Comparison of ENCODE assay signal across 9 cellular contexts in genomic region chr2:20509766-20510490, GRCh38.
DNase-seq lines count a peak whose midpoint lies in the region; ATAC-seq, FAIRE-seq and TF ChIP-seq lines count a peak whose summit lies in the region.
"Had no signal": no experiment of that assay in that cellular context is flagged by ENCODE, and none has a peak within 500 bp of the region (broad histone marks: within the 10 kb centered on the region; RNA-seq: fewer than 3 reads in every experiment).

No MANE protein-coding gene starts in this region.

- peak; percentile 98 for ATAC-seq in WTC11
- ATAC-seq in lung (ENCODE audit: insufficient read depth, low FRiP score): peak; percentile 84
- no peak for ATAC-seq in GM21528 (IDR thresholded peaks at IDR 0.05; ENCODE audit: low FRiP score, unreplicated experiment)
- ATAC-seq in activated CD8-positive, alpha-beta T cell treated with anti-CD3 and anti-CD28 coated beads for 36 hours: no peak
- ATAC-seq in GM18505 (IDR thresholded peaks at IDR 0.05; ENCODE audit: unreplicated experiment): no peak

- WGBS in lung, 2 donors: 65 to 73% methylated on average over 15 of the region's 15 CpGs

- intact Hi-C loops in activated CD8-positive, alpha-beta T cell treated with anti-CD3 and anti-CD28 coated beads for 36 hours (cut with micrococcal nuclease): no loop called here

- no peak overlapping the region for H3K4me3 ChIP-seq in lung

- FAIRE-seq in GM19239 (lab: Jason Lieb, UNC): no peak

- TF ChIP-seq CTCF in WTC11 (IDR thresholded peaks at IDR 0.05) (no peak), lung (IDR thresholded peaks at IDR 0.05; ENCODE audit: control extremely low read depth, extremely low read depth) (no peak)
- no peak for TF ChIP-seq CTCF in activated CD8-positive, alpha-beta T cell treated with anti-CD3 and anti-CD28 coated beads for 36 hours (IDR thresholded peaks at IDR 0.05)

- H3K4me3 Mint-ChIP-seq in WTC11: no peak overlapping the region
- H3K4me3 Mint-ChIP-seq in activated CD8-positive, alpha-beta T cell treated with anti-CD3 and anti-CD28 coated beads for 36 hours: no peak overlapping the region
- H3K4me3 Mint-ChIP-seq: dendritic cell treated with granulocyte-macrophage colony-stimulating factor and Interleukin-4, amounts not matched to agents 40 ng/mL and 50 ng/mL, for 4 days had no signal

- peaks cover 3% of the 10 kb centered on the region; the same call in 1 of the 2 replicates for H3K27me3 Mint-ChIP-seq in WTC11 (ENCODE audit: low read depth)
- H3K27me3 Mint-ChIP-seq in activated CD8-positive, alpha-beta T cell treated with anti-CD3 and anti-CD28 coated beads for 36 hours: no peaks in the 10 kb centered on the region

- no peak overlapping the region for H3K27ac ChIP-seq in lung (ENCODE audit: low read depth in 1 of 2, low read length in 1 of 2)

- peaks cover 25% of the 10 kb centered on the region for H3K4me1 Mint-ChIP-seq in WTC11
- peaks cover 7% of the 10 kb centered on the region for H3K4me1 Mint-ChIP-seq in activated CD8-positive, alpha-beta T cell treated with anti-CD3 and anti-CD28 coated beads for 36 hours (ENCODE audit: low read depth)

- H3K36me3 Mint-ChIP-seq in WTC11: peaks cover under 1% of the 10 kb centered on the region
- H3K36me3 Mint-ChIP-seq in activated CD8-positive, alpha-beta T cell treated with anti-CD3 and anti-CD28 coated beads for 36 hours (ENCODE audit: low read depth): no peaks in the 10 kb centered on the region

- H3K27me3 ChIP-seq in lung (ENCODE audit: control insufficient read depth, insufficient read depth): no peaks in the 10 kb centered on the region

- DNase-seq in DMS53 (lab: John Stamatoyannopoulos, UW) (peak; percentile 87), NCI-H1436 treated with DMSO at 0.1 percent for 48 hours (lab: John Stamatoyannopoulos, UW) (peak; percentile 45), WTC11 (ENCODE audit: low spot score) (peak; percentile 69), lung (ENCODE audit: low spot score) (peak; percentile 76), GM19239 (ENCODE audit: insufficient read length, low spot score) (no peak)
- DNase-seq in activated CD8-positive, alpha-beta T cell treated with anti-CD3 and anti-CD28 coated beads for 36 hours: no peak

- TF ChIP-seq POLR2A in GM18505 (IDR thresholded peaks at IDR 0.05; ENCODE audit: borderline replicate concordance, extremely low read depth, insufficient read depth, insufficient read length): no peak

- CTCF ChIA-PET in WTC11 (lab: Charles Lee): interaction anchor here (0.6 to 1.9 kb wide), 15 partner anchors 14 to 313 kb away, joined by 3 to 7 read pairs (median 3); partner anchors contain the start of genes HS1BP3, LDAH, RHOB and SDC1
- CTCF ChIA-PET in activated CD8-positive, alpha-beta T cell treated with anti-CD3 and anti-CD28 coated beads for 36 hours (lab: Charles Lee): no interaction called here

- no peaks in the 10 kb centered on the region for H3K9me3 ChIP-seq in lung (ENCODE audit: control insufficient read depth in 2 of 2, insufficient read depth in 1 of 2, low read length in 1 of 2)

- no peak overlapping the region for H3K27ac Mint-ChIP-seq in WTC11
- H3K27ac Mint-ChIP-seq in activated CD8-positive, alpha-beta T cell treated with anti-CD3 and anti-CD28 coated beads for 36 hours: no peak overlapping the region
- H3K27ac Mint-ChIP-seq: dendritic cell treated with granulocyte-macrophage colony-stimulating factor and Interleukin-4, amounts not matched to agents 40 ng/mL and 50 ng/mL, for 4 days had no signal

- POLR2A ChIA-PET in WTC11 (lab: Charles Lee): interaction anchor here (0.6 to 2.3 kb wide), 4 partner anchors 25 to 63 kb away, joined by 3 to 19 read pairs (median 3); partner anchors contain the start of gene RHOB
- POLR2A ChIA-PET in activated CD8-positive, alpha-beta T cell treated with anti-CD3 and anti-CD28 coated beads for 36 hours (lab: Charles Lee): interaction anchor here (1.5 kb wide), 1 partner anchor 62 kb away, joined by 3 read pairs; no protein-coding TSS in a partner anchor

- peaks cover 5% of the 10 kb centered on the region; the same call in 1 of the 2 replicates for H3K9me3 Mint-ChIP-seq in WTC11
- H3K9me3 Mint-ChIP-seq in activated CD8-positive, alpha-beta T cell treated with anti-CD3 and anti-CD28 coated beads for 36 hours: no peaks in the 10 kb centered on the region

- H3K36me3 ChIP-seq in lung (ENCODE audit: control insufficient read depth in 2 of 2, insufficient read depth in 2 of 2, low read length in 2 of 2): no peaks in the 10 kb centered on the region

- no peaks in the 10 kb centered on the region for H3K4me1 ChIP-seq in lung (ENCODE audit: control insufficient read depth in 2 of 2, insufficient read depth in 2 of 2, low read length in 2 of 2)

TF ChIP-seq in WTC11, 78 proteins besides CTCF, POLR2A, EP300 and RAD21 (continues in another document):
- TF ChIP-seq KAT7 (CRISPR knock-in tag; IDR thresholded peaks at IDR 0.05; ENCODE audit: borderline replicate concordance) (no peak), ATF3 (CRISPR knock-in tag; conservative IDR thresholded peaks at IDR 0.05) (no peak), NFATC4 (CRISPR knock-in tag; IDR thresholded peaks at IDR 0.05) (no peak), SMAD3 (CRISPR knock-in tag; IDR thresholded peaks at IDR 0.05; ENCODE audit: borderline replicate concordance) (no peak), PREB (CRISPR knock-in tag; IDR thresholded peaks at IDR 0.05; ENCODE audit: borderline replicate concordance) (no peak), ATF1 (CRISPR knock-in tag; IDR thresholded peaks at IDR 0.05) (no peak), ZNF423 (CRISPR knock-in tag; IDR thresholded peaks at IDR 0.05) (no peak), MYBL2 (CRISPR knock-in tag; IDR thresholded peaks at IDR 0.05) (no peak), SMAD4 (CRISPR knock-in tag; IDR thresholded peaks at IDR 0.05) (no peak), NR1H2 (CRISPR knock-in tag; IDR thresholded peaks at IDR 0.05) (no peak), SOX15 (CRISPR knock-in tag; IDR thresholded peaks at IDR 0.05) (no peak), ZNF138 (CRISPR knock-in tag; conservative IDR thresholded peaks at IDR 0.05) (no peak), ETV6 (CRISPR knock-in tag; IDR thresholded peaks at IDR 0.05) (no peak), OVOL2 (CRISPR knock-in tag; IDR thresholded peaks at IDR 0.05; ENCODE audit: borderline replicate concordance) (no peak)
- TF ChIP-seq, protein P1, sequence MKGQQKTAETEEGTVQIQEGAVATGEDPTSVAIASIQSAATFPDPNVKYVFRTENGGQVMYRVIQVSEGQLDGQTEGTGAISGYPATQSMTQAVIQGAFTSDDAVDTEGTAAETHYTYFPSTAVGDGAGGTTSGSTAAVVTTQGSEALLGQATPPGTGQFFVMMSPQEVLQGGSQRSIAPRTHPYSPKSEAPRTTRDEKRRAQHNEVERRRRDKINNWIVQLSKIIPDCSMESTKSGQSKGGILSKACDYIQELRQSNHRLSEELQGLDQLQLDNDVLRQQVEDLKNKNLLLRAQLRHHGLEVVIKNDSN (CRISPR knock-in tag; IDR thresholded peaks at IDR 0.05): peak; percentile 93
- TF ChIP-seq, protein P2, sequence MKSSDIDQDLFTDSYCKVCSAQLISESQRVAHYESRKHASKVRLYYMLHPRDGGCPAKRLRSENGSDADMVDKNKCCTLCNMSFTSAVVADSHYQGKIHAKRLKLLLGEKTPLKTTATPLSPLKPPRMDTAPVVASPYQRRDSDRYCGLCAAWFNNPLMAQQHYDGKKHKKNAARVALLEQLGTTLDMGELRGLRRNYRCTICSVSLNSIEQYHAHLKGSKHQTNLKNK (CRISPR knock-in tag; IDR thresholded peaks at IDR 0.05): no peak
- TF ChIP-seq, protein P3, sequence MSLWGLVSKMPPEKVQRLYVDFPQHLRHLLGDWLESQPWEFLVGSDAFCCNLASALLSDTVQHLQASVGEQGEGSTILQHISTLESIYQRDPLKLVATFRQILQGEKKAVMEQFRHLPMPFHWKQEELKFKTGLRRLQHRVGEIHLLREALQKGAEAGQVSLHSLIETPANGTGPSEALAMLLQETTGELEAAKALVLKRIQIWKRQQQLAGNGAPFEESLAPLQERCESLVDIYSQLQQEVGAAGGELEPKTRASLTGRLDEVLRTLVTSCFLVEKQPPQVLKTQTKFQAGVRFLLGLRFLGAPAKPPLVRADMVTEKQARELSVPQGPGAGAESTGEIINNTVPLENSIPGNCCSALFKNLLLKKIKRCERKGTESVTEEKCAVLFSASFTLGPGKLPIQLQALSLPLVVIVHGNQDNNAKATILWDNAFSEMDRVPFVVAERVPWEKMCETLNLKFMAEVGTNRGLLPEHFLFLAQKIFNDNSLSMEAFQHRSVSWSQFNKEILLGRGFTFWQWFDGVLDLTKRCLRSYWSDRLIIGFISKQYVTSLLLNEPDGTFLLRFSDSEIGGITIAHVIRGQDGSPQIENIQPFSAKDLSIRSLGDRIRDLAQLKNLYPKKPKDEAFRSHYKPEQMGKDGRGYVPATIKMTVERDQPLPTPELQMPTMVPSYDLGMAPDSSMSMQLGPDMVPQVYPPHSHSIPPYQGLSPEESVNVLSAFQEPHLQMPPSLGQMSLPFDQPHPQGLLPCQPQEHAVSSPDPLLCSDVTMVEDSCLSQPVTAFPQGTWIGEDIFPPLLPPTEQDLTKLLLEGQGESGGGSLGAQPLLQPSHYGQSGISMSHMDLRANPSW (CRISPR knock-in tag; conservative IDR thresholded peaks at IDR 0.05; ENCODE audit: low read depth): no peak

Comparison
In these comparisons a context has a peak if more than half of its experiments do, and no peak if none do; other contexts are left out.
1. DNase-seq: peak in DMS53 (single experiment), NCI-H1436 treated with DMSO at 0.1 percent for 48 hours (single experiment), WTC11 (single experiment) and lung (single experiment); none in GM19239 (single experiment) and activated CD8-positive, alpha-beta T cell treated with anti-CD3 and anti-CD28 coated beads for 36 hours (single experiment).
2. ATAC-seq: peak in WTC11 (single experiment) and lung (single experiment); none in GM21528 (single experiment), activated CD8-positive, alpha-beta T cell treated with anti-CD3 and anti-CD28 coated beads for 36 hours (single experiment) and GM18505 (single experiment).